Comparison of ENCODE assay signal across 8 cellular contexts in the genomic region with DNA sequence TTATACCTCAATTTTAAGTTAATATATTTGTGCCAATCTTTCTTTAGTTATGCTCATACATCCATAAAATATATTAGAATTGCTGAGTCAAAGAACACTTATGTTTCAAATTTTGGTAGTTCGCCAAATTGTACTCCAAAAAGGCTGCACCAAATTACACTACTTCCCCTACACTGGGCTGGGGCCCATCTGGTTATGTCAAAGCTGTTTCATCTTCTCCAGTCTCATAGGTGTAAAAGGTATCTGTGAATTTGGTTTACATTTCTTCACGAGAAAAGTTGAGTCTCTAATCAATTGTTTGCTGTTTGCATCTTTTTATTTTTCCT. TPM values are rescaled to one million over a fixed set of nuclear protein-coding genes. Genes with fewer than 3 reads are reported as not detected.
DNase-seq lines count a peak whose midpoint lies in the region; ATAC-seq and TF ChIP-seq lines count a peak whose summit lies in the region.

No MANE protein-coding gene starts in this region.

- peak overlapping the region in 4 of 5 donors; percentile 72 to 91 (median 84) for H3K27ac ChIP-seq in stomach

- H3K9me3 ChIP-seq in stomach: no peaks in the 10 kb centered on the region

- peaks cover 10 to 47% (median 35%) of the 10 kb centered on the region in 4 donors for H3K4me1 ChIP-seq in stomach

- POLR2A ChIA-PET in activated CD4-positive, alpha-beta memory T cell treated with anti-CD3 and anti-CD28 coated beads for 36 hours (lab: Charles Lee): interaction anchor here (0.6 to 1.9 kb wide), 4 partner anchors 152 to 1171 kb away, joined by 3 to 4 read pairs (median 4); partner anchors contain the start of gene EIF2AK4

- no peak for ATAC-seq in GM19467 (IDR thresholded peaks at IDR 0.05; ENCODE audit: unreplicated experiment)
- ATAC-seq in GM21367 (IDR thresholded peaks at IDR 0.05; ENCODE audit: unreplicated experiment): no peak
- no peak for ATAC-seq in GM19455 (IDR thresholded peaks at IDR 0.05; ENCODE audit: unreplicated experiment)

- intact Hi-C loops in activated CD4-positive, alpha-beta memory T cell treated with anti-CD3 and anti-CD28 coated beads for 36 hours (cut with micrococcal nuclease): loop anchor here (1.0 to 10.0 kb wide), 8 partner anchors 93 to 1227 kb away; partner anchors contain the start of genes BMF, EIF2AK4, PLCB2 and SRP14
- intact Hi-C loops in stomach (cut with DNase I; ENCODE audit: low total_unique reads): no loop called here

- H3K9me3 Mint-ChIP-seq in T-helper 2 cell treated with Interferon-gamma antibody and Interleukin-4, amounts not matched to agents 5 μg/mL and 100 μg/mL, for 36 hours: peaks cover 3% of the 10 kb centered on the region
- H3K9me3 Mint-ChIP-seq in activated CD4-positive, alpha-beta memory T cell treated with anti-CD3 and anti-CD28 coated beads for 36 hours: no peaks in the 10 kb centered on the region

- 49 to 70% (median 58%) methylated on average over 2 of the region's 2 CpGs for WGBS in stomach, 5 donors

- CTCF ChIA-PET in activated CD4-positive, alpha-beta memory T cell treated with anti-CD3 and anti-CD28 coated beads for 36 hours (lab: Charles Lee): interaction anchor here (1.2 to 3.0 kb wide), 4 partner anchors 9 to 264 kb away, joined by 3 to 12 read pairs (median 6); no protein-coding TSS in a partner anchor

- DNase-seq in T-helper 2 cell treated with Interferon-gamma antibody and Interleukin-4, amounts not matched to agents 5 μg/mL and 100 μg/mL, for 36 hours (ENCODE audit: low spot score): no peak
- DNase-seq in T-helper 2 cell (no peak), stomach (no peak)
- DNase-seq in activated CD4-positive, alpha-beta memory T cell treated with anti-CD3 and anti-CD28 coated beads for 36 hours: no peak

- peak overlapping the region; percentile 38 for H3K4me3 ChIP-seq in iPS-11a (ENCODE audit: low read depth, low read length)
- H3K4me3 ChIP-seq in stomach: peak overlapping the region; percentile 67 to 85 (median 74)

- no peaks in the 10 kb centered on the region for H3K36me3 ChIP-seq in stomach

- TF ChIP-seq CTCF in stomach (IDR thresholded peaks at IDR 0.05): no peak

- peaks cover 4% of the 10 kb centered on the region for H3K36me3 Mint-ChIP-seq in T-helper 2 cell treated with Interferon-gamma antibody and Interleukin-4, amounts not matched to agents 5 μg/mL and 100 μg/mL, for 36 hours (ENCODE audit: low read depth)
- no peaks in the 10 kb centered on the region for H3K36me3 Mint-ChIP-seq in activated CD4-positive, alpha-beta memory T cell treated with anti-CD3 and anti-CD28 coated beads for 36 hours

- H3K4me3 Mint-ChIP-seq in T-helper 2 cell treated with Interferon-gamma antibody and Interleukin-4, amounts not matched to agents 5 μg/mL and 100 μg/mL, for 36 hours: peak overlapping the region; percentile 86
- H3K4me3 Mint-ChIP-seq in activated CD4-positive, alpha-beta memory T cell treated with anti-CD3 and anti-CD28 coated beads for 36 hours: peak overlapping the region; percentile 79

- no peak for TF ChIP-seq POLR2A in stomach (IDR thresholded peaks at IDR 0.05)

- H3K4me1 Mint-ChIP-seq in T-helper 2 cell treated with Interferon-gamma antibody and Interleukin-4, amounts not matched to agents 5 μg/mL and 100 μg/mL, for 36 hours (ENCODE audit: low read depth): peaks cover 38% of the 10 kb centered on the region
- peaks cover 41% of the 10 kb centered on the region for H3K4me1 Mint-ChIP-seq in activated CD4-positive, alpha-beta memory T cell treated with anti-CD3 and anti-CD28 coated beads for 36 hours (ENCODE audit: low read depth)

- peak overlapping the region; percentile 78 for H3K27ac Mint-ChIP-seq in T-helper 2 cell treated with Interferon-gamma antibody and Interleukin-4, amounts not matched to agents 5 μg/mL and 100 μg/mL, for 36 hours
- peak overlapping the region; percentile 93 for H3K27ac Mint-ChIP-seq in activated CD4-positive, alpha-beta memory T cell treated with anti-CD3 and anti-CD28 coated beads for 36 hours

- H3K27me3 ChIP-seq in stomach: no peaks in the 10 kb centered on the region

- no peak for TF ChIP-seq EP300 in stomach (IDR thresholded peaks at IDR 0.05)

- peaks cover 18% of the 10 kb centered on the region for H3K27me3 Mint-ChIP-seq in T-helper 2 cell treated with Interferon-gamma antibody and Interleukin-4, amounts not matched to agents 5 μg/mL and 100 μg/mL, for 36 hours (ENCODE audit: low read depth)
- H3K27me3 Mint-ChIP-seq in activated CD4-positive, alpha-beta memory T cell treated with anti-CD3 and anti-CD28 coated beads for 36 hours: no peaks in the 10 kb centered on the region

RNA-seq across cellular contexts. Expression of gene FSIP1, which starts 0.7 kb away (rescaled TPM):
- total RNA-seq in activated CD4-positive, alpha-beta memory T cell treated with anti-CD3 and anti-CD28 coated beads for 36 hours: under 1 TPM; 0.29 to 0.68 TPM
- 100 to 1,000 TPM in 1 of 5 donors, 1 to 10 TPM in 2, under 1 TPM in 2; 0.43 to 141 (median 1.1) TPM for total RNA-seq in stomach
- under 1 TPM; 0.08 to 0.44 (median 0.31) TPM for polyA plus RNA-seq in stomach
